Comparison of ENCODE assay signal across 1 cellular context in genomic region chr12:116773276-116773731, GRCh38.
TF ChIP-seq lines count a peak whose summit lies in the region.

No MANE protein-coding gene starts in this region.

TF ChIP-seq in HepG2, 621 proteins besides CTCF, POLR2A, EP300 and RAD21:
- TF ChIP-seq STAG1 (CRISPR knock-in tag; IDR thresholded peaks at IDR 0.05) = 0 out of 2 replicates have a peak, but pooled peaks have one; percentile 12
- TF ChIP-seq NFE2L1 (CRISPR knock-in tag; IDR thresholded peaks at IDR 0.05; ENCODE audit: borderline replicate concordance) = no peak
- TF ChIP-seq JDP2 (CRISPR knock-in tag; IDR thresholded peaks at IDR 0.05; ENCODE audit: borderline replicate concordance) = no peak
- no peak for TF ChIP-seq ATF7-NPFF (CRISPR knock-in tag; IDR thresholded peaks at IDR 0.05; ENCODE audit: low read depth)
- no peak for TF ChIP-seq DPF2 (CRISPR knock-in tag; IDR thresholded peaks at IDR 0.05; ENCODE audit: borderline replicate concordance, low read depth)
